In genomic region chr10:15744217-15744865, GRCh38 we compare ENCODE assay signal across 10 cellular contexts. TPM values are rescaled to one million over a fixed set of nuclear protein-coding genes. Genes with fewer than 3 reads are reported as not detected.
A peak's percentile ranks its signal among the peaks of the same experiment; 100 is the strongest.
DNase-seq lines count a peak whose midpoint lies in the region; ATAC-seq and TF ChIP-seq lines count a peak whose summit lies in the region.
"Had no signal": no experiment of that assay in that cellular context is flagged by ENCODE, and none has a peak within 500 bp of the region (broad histone marks: within the 10 kb centered on the region; RNA-seq: fewer than 3 reads in every experiment).

No MANE protein-coding gene starts in this region.

- no peak overlapping the region for H3K27ac ChIP-seq in foreskin keratinocyte

- peak; percentile 11 for DNase-seq in NCI-H2196 (lab: John Stamatoyannopoulos, UW; ENCODE audit: unreplicated experiment)
- DNase-seq in NCI-H2196 treated with DMSO at 0.1 percent for 48 hours (lab: John Stamatoyannopoulos, UW; ENCODE audit: unreplicated experiment), result no peak
- DNase-seq in LoVo (ENCODE audit: low spot score), result peak; percentile 37
- DNase-seq in activated CD4-positive, alpha-beta T cell treated with anti-CD3 and anti-CD28 coated beads for 4 hours, result peak; percentile 2 to 18
- DNase-seq in foreskin keratinocyte, result no peak
- DNase-seq in stimulated activated CD4-positive, alpha-beta T cell treated with anti-CD3 and anti-CD28 coated beads, Interleukin-12 subunit alpha, Interleukin-12 subunit beta, amount 100 ng/mL, for 4 hours, result peak; percentile 19

- ATAC-seq in GM21515 (IDR thresholded peaks at IDR 0.05; ENCODE audit: unreplicated experiment), result peak; percentile 72
- peak; percentile 50 for ATAC-seq in foreskin keratinocyte
- ATAC-seq in HG03378 (IDR thresholded peaks at IDR 0.05; ENCODE audit: unreplicated experiment), result no peak
- ATAC-seq: CD8-positive, alpha-beta T cell had no signal

- H3K27me3 ChIP-seq in foreskin keratinocyte, result no peaks in the 10 kb centered on the region

- no peaks in the 10 kb centered on the region for H3K4me1 ChIP-seq in foreskin keratinocyte

- peak; percentile 56 for TF ChIP-seq CTCF in foreskin keratinocyte (conservative IDR thresholded peaks at IDR 0.05)

RNA-seq across cellular contexts. Expression of gene ITGA8, which starts 24.6 kb away (rescaled TPM):
- not detected in 2 replicates for total RNA-seq in foreskin keratinocyte
- not detected in 2 replicates for polyA plus RNA-seq in foreskin keratinocyte
- total RNA-seq: activated naive CD4-positive, alpha-beta T cell treated with anti-CD3 and anti-CD28 coated beads, Interleukin-2, amount 50 U/mL, for 72 hours; CD8-positive, alpha-beta T cell had no signal

Comparison
In these comparisons a context has a peak if more than half of its experiments do, and no peak if none do; other contexts are left out.
1. DNase-seq: peak in NCI-H2196 (single experiment), LoVo (single experiment), activated CD4-positive, alpha-beta T cell treated with anti-CD3 and anti-CD28 coated beads for 4 hours (2 of 2) and stimulated activated CD4-positive, alpha-beta T cell treated with anti-CD3 and anti-CD28 coated beads, Interleukin-12 subunit alpha, Interleukin-12 subunit beta, amount 100 ng/mL, for 4 hours (single experiment); none in NCI-H2196 treated with DMSO at 0.1 percent for 48 hours (single experiment) and foreskin keratinocyte (0 of 2).